ENCODE assay signal across 16 cellular contexts in the genomic region with DNA sequence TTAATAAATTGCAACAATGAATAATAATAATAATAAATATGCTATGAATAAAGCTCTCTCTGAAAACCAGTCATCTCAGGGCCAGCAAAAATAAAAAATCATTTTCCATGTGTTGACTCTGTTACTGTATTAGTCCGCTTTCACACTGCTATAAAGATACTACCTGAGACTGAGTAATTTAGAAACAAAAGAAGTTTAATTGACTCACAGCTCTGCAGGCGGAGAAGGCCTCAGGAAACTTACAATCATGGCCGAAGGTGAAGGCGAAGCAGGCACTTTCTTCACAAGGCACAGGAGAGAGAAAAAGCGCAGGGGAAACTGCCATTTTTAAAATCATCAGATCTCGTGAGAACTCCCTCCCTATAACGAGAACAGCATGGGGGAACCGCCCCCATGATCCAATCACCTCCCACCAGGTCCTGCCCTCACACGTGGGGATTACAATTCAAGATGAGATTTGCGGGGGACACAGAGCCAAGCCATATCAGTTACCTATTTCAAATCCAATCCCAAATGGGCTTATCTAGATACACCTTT.
DNase-seq lines count a peak whose midpoint lies in the region; ATAC-seq, FAIRE-seq and TF ChIP-seq lines count a peak whose summit lies in the region.
"Had no signal": no experiment of that assay in that cellular context is flagged by ENCODE, and none has a peak within 500 bp of the region (broad histone marks: within the 10 kb centered on the region; RNA-seq: fewer than 3 reads in every experiment).

No MANE protein-coding gene starts in this region.

- H4K20me1 ChIP-seq in Karpas-422 (ENCODE audit: insufficient read depth, low read depth, low read length) = no peaks in the 10 kb centered on the region

- H3K9me3 Mint-ChIP-seq in activated CD4-positive, alpha-beta T cell treated with anti-CD3 and anti-CD28 coated beads, Interleukin-2, amount 10 ng/mL, durations not matched to agents 24 days and 14 days = no peaks in the 10 kb centered on the region
- H3K9me3 Mint-ChIP-seq: activated naive CD8-positive, alpha-beta T cell treated with anti-CD3 and anti-CD28 coated beads, Interleukin-2, amount 10 ng/mL, durations not matched to agents 7 days and 5 days had no signal

- peak overlapping the region; percentile 75 for H3K27ac ChIP-seq in Karpas-422 (ENCODE audit: low read length)

- no peaks in the 10 kb centered on the region for H3K27me3 ChIP-seq in Karpas-422 (ENCODE audit: low read length)
- H3K27me3 ChIP-seq: BE2C had no signal

- H3K4me3 ChIP-seq in Karpas-422 (ENCODE audit: low read length) = peak overlapping the region; percentile 76

- H3K36me3 Mint-ChIP-seq in activated CD4-positive, alpha-beta T cell treated with anti-CD3 and anti-CD28 coated beads, Interleukin-2, amount 10 ng/mL, durations not matched to agents 24 days and 14 days (ENCODE audit: low read depth) = no peaks in the 10 kb centered on the region
- H3K36me3 Mint-ChIP-seq: activated naive CD8-positive, alpha-beta T cell treated with anti-CD3 and anti-CD28 coated beads, Interleukin-2, amount 10 ng/mL, durations not matched to agents 7 days and 5 days; naive thymus-derived CD4-positive, alpha-beta T cell had no signal

- H3K27me3 Mint-ChIP-seq in activated CD4-positive, alpha-beta T cell treated with anti-CD3 and anti-CD28 coated beads, Interleukin-2, amount 10 ng/mL, durations not matched to agents 24 days and 14 days = peaks cover 1% of the 10 kb centered on the region

- peak; percentile 56; the same call in 1 of the 2 replicates for TF ChIP-seq POLR2A in GM12892 (IDR thresholded peaks at IDR 0.05; ENCODE audit: low read depth, low read length)

- H2AFZ ChIP-seq in Karpas-422 (ENCODE audit: low read length) = peak overlapping the region; percentile 75; the same call in 1 of the 2 replicates

- peak; percentile 84 for FAIRE-seq in GM12892 (lab: Jason Lieb, UNC)
- FAIRE-seq: G401.6, keratinocyte, urothelium cell line had no signal

- no peak overlapping the region for H3K27ac Mint-ChIP-seq in activated CD4-positive, alpha-beta T cell treated with anti-CD3 and anti-CD28 coated beads, Interleukin-2, amount 10 ng/mL, durations not matched to agents 24 days and 14 days
- H3K27ac Mint-ChIP-seq: activated CD8-positive, alpha-beta T cell treated with anti-CD3 and anti-CD28 coated beads, Interleukin-2, amount 10 ng/mL, durations not matched to agents 7 days and 5 days; activated naive CD8-positive, alpha-beta T cell treated with anti-CD3 and anti-CD28 coated beads, Interleukin-2, amount 10 ng/mL, durations not matched to agents 7 days and 5 days; naive thymus-derived CD4-positive, alpha-beta T cell had no signal

- H3K36me3 ChIP-seq in Karpas-422 (ENCODE audit: insufficient read depth, low read length) = peaks cover 33% of the 10 kb centered on the region
- H3K36me3 ChIP-seq: BE2C had no signal

- H3K4me3 Mint-ChIP-seq in activated CD4-positive, alpha-beta T cell treated with anti-CD3 and anti-CD28 coated beads, Interleukin-2, amount 10 ng/mL, durations not matched to agents 24 days and 14 days = no peak overlapping the region
- H3K4me3 Mint-ChIP-seq: activated CD8-positive, alpha-beta T cell treated with anti-CD3 and anti-CD28 coated beads, Interleukin-2, amount 10 ng/mL, durations not matched to agents 7 days and 5 days; activated naive CD8-positive, alpha-beta T cell treated with anti-CD3 and anti-CD28 coated beads, Interleukin-2, amount 10 ng/mL, durations not matched to agents 7 days and 5 days; naive thymus-derived CD4-positive, alpha-beta T cell had no signal

- peak overlapping the region; percentile 81 for H3K4me2 ChIP-seq in Karpas-422 (ENCODE audit: low read depth, low read length, poor library complexity, severe bottlenecking)

- H3K4me1 Mint-ChIP-seq in activated CD4-positive, alpha-beta T cell treated with anti-CD3 and anti-CD28 coated beads, Interleukin-2, amount 10 ng/mL, durations not matched to agents 24 days and 14 days = no peaks in the 10 kb centered on the region
- H3K4me1 Mint-ChIP-seq: activated naive CD8-positive, alpha-beta T cell treated with anti-CD3 and anti-CD28 coated beads, Interleukin-2, amount 10 ng/mL, durations not matched to agents 7 days and 5 days; naive thymus-derived CD4-positive, alpha-beta T cell had no signal

- DNase-seq in GM12892 (ENCODE audit: insufficient read length) = no peak
- DNase-seq in Karpas-422 = peak; percentile 94
- DNase-seq in mesenteric fat pad (ENCODE audit: low spot score) = no peak
- no peak for DNase-seq in NCI-H2081 (lab: John Stamatoyannopoulos, UW)
- DNase-seq in activated CD4-positive, alpha-beta T cell treated with anti-CD3 and anti-CD28 coated beads, Interleukin-2, amount 10 ng/mL, durations not matched to agents 24 days and 14 days = no peak
- DNase-seq: activated CD8-positive, alpha-beta T cell treated with anti-CD3 and anti-CD28 coated beads, Interleukin-2, amount 10 ng/mL, durations not matched to agents 7 days and 5 days; activated naive CD8-positive, alpha-beta T cell treated with anti-CD3 and anti-CD28 coated beads, Interleukin-2, amount 10 ng/mL, durations not matched to agents 7 days and 5 days; BE2C; naive thymus-derived CD4-positive, alpha-beta T cell; NCI-H1694 treated with DMSO at 0.1 percent for 48 hours had no signal

- H3K9me2 ChIP-seq in Karpas-422 (replicated peaks; ENCODE audit: insufficient read depth, low read length) = no peaks in the 10 kb centered on the region

- H3K9me3 ChIP-seq in Karpas-422 (ENCODE audit: low read length) = no peaks in the 10 kb centered on the region; the same call in 1 of the 2 replicates
- H3K9me3 ChIP-seq: BE2C had no signal

- peaks cover 53% of the 10 kb centered on the region for H3K79me2 ChIP-seq in Karpas-422 (ENCODE audit: low read length)

- ATAC-seq in GM19395 (IDR thresholded peaks at IDR 0.05; ENCODE audit: unreplicated experiment) (peak; percentile 6), HG02840 (IDR thresholded peaks at IDR 0.05; ENCODE audit: low FRiP score, unreplicated experiment) (peak; percentile 16), GM21447 (IDR thresholded peaks at IDR 0.05; ENCODE audit: unreplicated experiment) (no peak)
- ATAC-seq: activated CD8-positive, alpha-beta T cell treated with anti-CD3 and anti-CD28 coated beads, Interleukin-2, amount 10 ng/mL, durations not matched to agents 7 days and 5 days; naive thymus-derived CD4-positive, alpha-beta T cell had no signal

- H3K9ac ChIP-seq in Karpas-422 (ENCODE audit: low read length) = peak overlapping the region; percentile 75

- intact Hi-C loops in activated CD4-positive, alpha-beta T cell treated with anti-CD3 and anti-CD28 coated beads, Interleukin-2, amount 10 ng/mL, durations not matched to agents 24 days and 14 days (cut with micrococcal nuclease) = no loop called here

- peaks cover 81% of the 10 kb centered on the region for H3K4me1 ChIP-seq in Karpas-422 (ENCODE audit: low read length)
- H3K4me1 ChIP-seq: BE2C had no signal
